13 cellular contexts compared by ENCODE assay signal in genomic region chr11:128235958-128236357, GRCh38.
DNase-seq lines count a peak whose midpoint lies in the region; ATAC-seq and TF ChIP-seq lines count a peak whose summit lies in the region.
"Had no signal": no experiment of that assay in that cellular context is flagged by ENCODE, and none has a peak within 500 bp of the region (broad histone marks: within the 10 kb centered on the region; RNA-seq: fewer than 3 reads in every experiment).

No MANE protein-coding gene starts in this region.

- H3K4me2 ChIP-seq in neural progenitor cell, result no peak overlapping the region

- no peaks in the 10 kb centered on the region for H4K20me1 ChIP-seq in neural progenitor cell (ENCODE audit: low read depth)

- H3K27me3 ChIP-seq in neural progenitor cell, result no peaks in the 10 kb centered on the region
- H3K27me3 ChIP-seq: foreskin keratinocyte had no signal

- H3K27me3 Mint-ChIP-seq in neural progenitor cell (ENCODE audit: insufficient read depth, low read depth), result peaks cover 2% of the 10 kb centered on the region
- H3K27me3 Mint-ChIP-seq: CD4-positive, alpha-beta T cell had no signal

- peaks cover 2% of the 10 kb centered on the region for H3K9me3 Mint-ChIP-seq in neural progenitor cell
- H3K9me3 Mint-ChIP-seq: CD4-positive, alpha-beta T cell; stimulated activated effector memory CD8-positive, alpha-beta T cell treated with anti-CD3 and anti-CD28 coated beads, Interleukin-12 subunit alpha, Interleukin-12 subunit beta, amount 100 ng/mL, for 72 hours had no signal

- no peaks in the 10 kb centered on the region for H3F3A ChIP-seq in neural progenitor cell (ENCODE audit: low read depth)

- no peaks in the 10 kb centered on the region for H3K9me3 ChIP-seq in neural progenitor cell (ENCODE audit: low read depth)

- H3K36me3 Mint-ChIP-seq in neural progenitor cell, result no peaks in the 10 kb centered on the region

- H3K79me2 ChIP-seq in neural progenitor cell (ENCODE audit: low read depth), result no peaks in the 10 kb centered on the region

- H3K9ac ChIP-seq in neural progenitor cell, result no peak overlapping the region

- H3K27ac ChIP-seq in neural progenitor cell, result no peak overlapping the region
- H3K27ac ChIP-seq: foreskin keratinocyte had no signal

- H2AFZ ChIP-seq in neural progenitor cell (replicated peaks), result no peak overlapping the region

- H3K4me3 Mint-ChIP-seq in neural progenitor cell, result no peak overlapping the region
- H3K4me3 Mint-ChIP-seq: CD4-positive, alpha-beta T cell; stimulated activated effector memory CD8-positive, alpha-beta T cell treated with anti-CD3 and anti-CD28 coated beads, Interleukin-12 subunit alpha, Interleukin-12 subunit beta, amount 100 ng/mL, for 72 hours had no signal

- peaks cover 6% of the 10 kb centered on the region for H3K4me1 ChIP-seq in neural progenitor cell
- H3K4me1 ChIP-seq: foreskin keratinocyte had no signal

- peaks cover 13% of the 10 kb centered on the region for H3K4me1 Mint-ChIP-seq in neural progenitor cell

- TF ChIP-seq CTCF in choroid plexus epithelial cell (conservative IDR thresholded peaks at IDR 0.05; ENCODE audit: low read depth, low read length), result no peak
- no peak for TF ChIP-seq CTCF in neural progenitor cell (IDR thresholded peaks at IDR 0.05)

- H3K36me3 ChIP-seq in neural progenitor cell, result no peaks in the 10 kb centered on the region

- H3K27ac Mint-ChIP-seq in neural progenitor cell, result peak overlapping the region; percentile 42
- H3K27ac Mint-ChIP-seq: activated naive CD4-positive, alpha-beta T cell treated with anti-CD3 and anti-CD28 coated beads, Interleukin-2, amount 50 U/mL, for 72 hours; CD4-positive, alpha-beta T cell; stimulated activated effector memory CD8-positive, alpha-beta T cell treated with anti-CD3 and anti-CD28 coated beads, Interleukin-12 subunit alpha, Interleukin-12 subunit beta, amount 100 ng/mL, for 72 hours had no signal

- ATAC-seq in GM18868 (IDR thresholded peaks at IDR 0.05; ENCODE audit: unreplicated experiment), result no peak
- ATAC-seq: activated naive CD4-positive, alpha-beta T cell treated with anti-CD3 and anti-CD28 coated beads, Interleukin-2, amount 50 U/mL, for 72 hours; foreskin keratinocyte; stimulated activated effector memory CD8-positive, alpha-beta T cell treated with anti-CD3 and anti-CD28 coated beads, Interleukin-12 subunit alpha, Interleukin-12 subunit beta, amount 100 ng/mL, for 72 hours had no signal

- H3K4me3 ChIP-seq in choroid plexus epithelial cell (ENCODE audit: low read depth, low read length), result no peak overlapping the region
- no peak overlapping the region for H3K4me3 ChIP-seq in neural progenitor cell

- DNase-seq in ELF-1 (ENCODE audit: low read depth, low spot score) (peak; percentile 47), NCI-H69 (lab: John Stamatoyannopoulos, UW) (peak; percentile 85), choroid plexus epithelial cell (ENCODE audit: low read depth) (peak; percentile 59), neural progenitor cell (ENCODE audit: low spot score) (no peak), NAMALWA (ENCODE audit: low spot score) (no peak), germinal center (ENCODE audit: low spot score) (no peak)
- DNase-seq: CD4-positive, alpha-beta T cell; foreskin keratinocyte; left cardiac atrium; NCI-H1048 had no signal

Comparison
In these comparisons a context has a peak if more than half of its experiments do, and no peak if none do; other contexts are left out.
1. DNase-seq: peak in ELF-1 (single experiment), NCI-H69 (single experiment) and choroid plexus epithelial cell (single experiment); none in neural progenitor cell (single experiment), NAMALWA (single experiment) and germinal center (single experiment).